In the genomic region with DNA sequence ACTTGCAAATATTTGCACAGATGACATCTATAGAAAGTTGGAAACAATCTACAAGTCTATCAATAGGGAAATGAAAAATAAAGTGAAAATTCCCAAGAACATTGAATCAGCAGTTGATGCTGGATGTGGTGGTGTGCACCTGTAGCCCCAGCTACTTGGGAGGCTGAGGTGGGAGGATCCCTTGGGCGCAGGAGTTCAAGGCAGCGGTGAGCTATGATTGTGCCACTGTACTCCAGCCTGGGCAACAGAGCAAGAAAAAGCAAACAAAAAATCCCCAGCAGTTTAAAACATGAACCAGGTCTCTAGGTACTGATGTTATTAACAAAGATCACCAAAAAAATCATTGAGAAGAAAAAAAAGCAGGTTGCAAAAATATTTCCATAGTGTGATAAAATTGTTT, we compare ENCODE assay signal across 18 cellular contexts.
"Had no signal": no experiment of that assay in that cellular context is flagged by ENCODE, and none has a peak within 500 bp of the region (broad histone marks: within the 10 kb centered on the region; RNA-seq: fewer than 3 reads in every experiment).

No MANE protein-coding gene starts in this region.

- H3K27ac Mint-ChIP-seq: endodermal cell had no signal

- H3K27me3 ChIP-seq: esophagus squamous epithelium, gastroesophageal sphincter, heart left ventricle, transverse colon had no signal

- H3K4me1 Mint-ChIP-seq: endodermal cell had no signal

- H3K27ac ChIP-seq: coronary artery, esophagus squamous epithelium, gastroesophageal sphincter, heart left ventricle, parathyroid adenoma, SJSA1, transverse colon had no signal

- DNase-seq: activated CD4-positive, alpha-beta T cell treated with anti-CD3 and anti-CD28 coated beads, Interleukin-2, amount 50 U/mL, for 4 hours; activated effector memory CD4-positive, alpha-beta T cell treated with anti-CD3 and anti-CD28 coated beads, Interleukin-2, amount 50 U/mL, for 16 hours; activated T-cell treated with anti-CD3 and anti-CD28 coated beads, Interleukin-2, amount 50 U/mL, for 1 hour; cerebellar nuclear complex; endodermal cell; esophagus squamous epithelium; heart left ventricle; midbrain; nucleus accumbens; right cardiac atrium; stimulated activated CD4-positive, alpha-beta T cell treated with anti-CD3 and anti-CD28 coated beads, Interleukin-12 subunit alpha, Interleukin-12 subunit beta, amount 100 ng/mL, for 4 hours; stimulated activated CD4-positive, alpha-beta T cell treated with anti-CD3 and anti-CD28 coated beads, Interleukin-4, amount 100 ng/mL, for 4 hours; T-helper 1 cell; transverse colon had no signal

- H3K4me3 ChIP-seq: coronary artery, esophagus squamous epithelium, gastroesophageal sphincter, heart left ventricle, SJSA1, transverse colon had no signal

- H3K9me3 ChIP-seq: esophagus squamous epithelium, gastroesophageal sphincter, heart left ventricle, SJSA1, transverse colon had no signal

- ATAC-seq: gastroesophageal sphincter, heart left ventricle, right cardiac atrium had no signal

- H3K9me3 Mint-ChIP-seq: endodermal cell had no signal

- H3K4me3 Mint-ChIP-seq: endodermal cell had no signal

- H3K36me3 ChIP-seq: esophagus squamous epithelium, gastroesophageal sphincter, heart left ventricle, SJSA1, transverse colon had no signal
